In genomic region chr5:121408778-121409177, GRCh38 we compare ENCODE assay signal across 16 cellular contexts.
"Had no signal": no experiment of that assay in that cellular context is flagged by ENCODE, and none has a peak within 500 bp of the region (broad histone marks: within the 10 kb centered on the region; RNA-seq: fewer than 3 reads in every experiment).

No MANE protein-coding gene starts in this region.

- H3K4me1 ChIP-seq: parathyroid adenoma, thyroid gland had no signal

- ATAC-seq: activated naive CD4-positive, alpha-beta T cell treated with anti-CD3 and anti-CD28 coated beads, Interleukin-2, amount 50 U/mL, for 72 hours; left lobe of liver had no signal

- H3K79me2 ChIP-seq: parathyroid adenoma had no signal

- H3K27me3 ChIP-seq: thyroid gland had no signal

- DNase-seq: activated CD4-positive, alpha-beta T cell treated with anti-CD3 and anti-CD28 coated beads for 1 hour; activated gamma-delta T cell treated with Interleukin-2 at 50 U/mL for 16 hours; cerebellar nuclear complex; cortex of kidney; head of caudate nucleus; stimulated activated naive CD4-positive, alpha-beta T cell; thyroid gland; WERI-Rb-1 had no signal

- H3K9ac ChIP-seq: parathyroid adenoma had no signal

- H3K36me3 ChIP-seq: thyroid gland, WERI-Rb-1 had no signal

- H3K27ac ChIP-seq: parathyroid adenoma, thyroid gland, WERI-Rb-1 had no signal

- FAIRE-seq: bronchial epithelial cell, endometrium, frontal cortex, keratinocyte had no signal

- H3K9me3 ChIP-seq: thyroid gland had no signal

- H3K4me3 ChIP-seq: lung, thyroid gland had no signal

- H2AFZ ChIP-seq: parathyroid adenoma had no signal
